ENCODE assay signal across 9 cellular contexts in genomic region chr6:7087066-7087465, GRCh38. TPM values are rescaled to one million over a fixed set of nuclear protein-coding genes. Genes with fewer than 3 reads are reported as not detected.
A peak's percentile ranks its signal among the peaks of the same experiment; 100 is the strongest.
DNase-seq lines count a peak whose midpoint lies in the region; ATAC-seq, FAIRE-seq and TF ChIP-seq lines count a peak whose summit lies in the region.
"Had no signal": no experiment of that assay in that cellular context is flagged by ENCODE, and none has a peak within 500 bp of the region (broad histone marks: within the 10 kb centered on the region; RNA-seq: fewer than 3 reads in every experiment).

No MANE protein-coding gene starts in this region.

- BruUV-seq in GM12878 (replicated peaks; lab: Mats Ljungman, UMichigan), result no TSS peak

- H3K14ac ChIP-seq in mesenchymal stem cell (ENCODE audit: low read length in 2 of 2), result no peak overlapping the region

- RAD21 ChIA-PET in GM12878 (lab: Charles Lee; ENCODE audit: unreplicated experiment), result interaction anchor here (0.7 to 4.6 kb wide), 33 partner anchors 9 to 500 kb away, joined by 3 to 28 read pairs (median 8); partner anchors contain the start of gene RREB1

- TF ChIP-seq EP300 in GM12878 (IDR thresholded peaks at IDR 0.05; ENCODE audit: borderline replicate concordance in 1 of 2, control insufficient read depth in 1 of 2, low read depth in 2 of 2, low read length in 2 of 2), result no peak

- CTCF ChIA-PET in GM12878 (lab: Yijun Ruan, JAX), result interaction anchor here (0.6 to 4.8 kb wide), 38 partner anchors 9 to 867 kb away, joined by 3 to 33 read pairs (median 4); no protein-coding TSS in a partner anchor

- POLR2A ChIA-PET in GM12878 (lab: Charles Lee), result interaction anchor here (0.6 to 1.8 kb wide), 10 partner anchors 13 to 498 kb away, joined by 3 to 7 read pairs (median 4); no protein-coding TSS in a partner anchor

- H2BK120ac ChIP-seq in mesenchymal stem cell (ENCODE audit: low read depth, low read length), result no peak overlapping the region

- H3K9ac ChIP-seq in HUES64 (ENCODE audit: low read depth, low read length), result no peak overlapping the region
- H3K9ac ChIP-seq in GM12878 (ENCODE audit: control insufficient read depth, insufficient read depth, low read length), result peak overlapping the region; percentile 52; the same call in 1 of the 2 replicates
- peak overlapping the region; percentile 83 for H3K9ac ChIP-seq in mesenchymal stem cell (ENCODE audit: low read length)

- FAIRE-seq in GM12878 (lab: Jason Lieb, UNC), result no peak

- H4K8ac ChIP-seq in mesenchymal stem cell (ENCODE audit: low read length), result no peak overlapping the region

- peaks cover 26% of the 10 kb centered on the region for H3K4me1 ChIP-seq in HUES64 (ENCODE audit: insufficient read depth, low read length)
- H3K4me1 ChIP-seq in GM12878 (ENCODE audit: control insufficient read depth, insufficient read depth, low read length), result peaks cover 18% of the 10 kb centered on the region
- peaks cover 4% of the 10 kb centered on the region for H3K4me1 ChIP-seq in mesenchymal stem cell (ENCODE audit: control insufficient read depth, insufficient read depth, low read depth, low read length)

- 0 out of 6 replicates have a peak, but pooled peaks of 1 of the 3 experiments have one; percentile 21 for TF ChIP-seq CTCF in GM12878 (IDR thresholded peaks at IDR 0.05 in 2 of 3, conservative IDR thresholded peaks at IDR 0.05 in 1 of 3; ENCODE audit: control insufficient read depth in 2 of 3, extremely low read depth in 1 of 3, insufficient read depth in 1 of 3, low read depth in 3 of 3, low read length in 3 of 3)

- SMC1A ChIA-PET in GM12878 (lab: Charles Lee; ENCODE audit: uncharacterized antibody, unreplicated experiment), result interaction anchor here (0.8 to 3.5 kb wide), 56 partner anchors 8 to 528 kb away, joined by 3 to 40 read pairs (median 6); partner anchors contain the start of gene RREB1

- H3K79me1 ChIP-seq in mesenchymal stem cell (replicated peaks; ENCODE audit: low read length, poor library complexity, severe bottlenecking), result no peaks in the 10 kb centered on the region

- H3K23ac ChIP-seq in mesenchymal stem cell (ENCODE audit: low read length in 2 of 2), result no peak overlapping the region

- H3K79me2 ChIP-seq in GM12878 (ENCODE audit: control insufficient read depth, insufficient read depth, low read length), result no peaks in the 10 kb centered on the region

- no peak overlapping the region for H2BK5ac ChIP-seq in mesenchymal stem cell (ENCODE audit: low read depth, low read length, poor library complexity, severe bottlenecking)

- peak overlapping the region in 1 of 2 experiments; percentile 22 for H3K18ac ChIP-seq in mesenchymal stem cell (ENCODE audit: low read depth in 1 of 2, low read length in 2 of 2)

- H4K91ac ChIP-seq in mesenchymal stem cell (ENCODE audit: low read length), result no peak overlapping the region

- H2BK12ac ChIP-seq in mesenchymal stem cell (ENCODE audit: low read length in 2 of 2), result no peak overlapping the region

- TF ChIP-seq POLR2A in GM12878 (IDR thresholded peaks at IDR 0.05; ENCODE audit: low read depth, low read length), result no peak

- H2AFZ ChIP-seq in GM12878 (ENCODE audit: control insufficient read depth, low read depth, low read length) (peak overlapping the region; percentile 43), mesenchymal stem cell (ENCODE audit: low read depth, low read length) (no peak overlapping the region)

- H3K36me3 ChIP-seq in HUES64 (ENCODE audit: insufficient read depth, low read length) (no peaks in the 10 kb centered on the region), GM12878 (ENCODE audit: control insufficient read depth in 2 of 2, insufficient read depth in 2 of 2, low read length in 1 of 2) (no peaks in the 10 kb centered on the region), mesenchymal stem cell (ENCODE audit: control insufficient read depth in 1 of 2, insufficient read depth in 2 of 2, low read depth in 1 of 2, low read length in 2 of 2) (no peaks in the 10 kb centered on the region)

- H3K4ac ChIP-seq in mesenchymal stem cell (ENCODE audit: low read depth in 1 of 2, low read length in 2 of 2), result no peak overlapping the region

- WGBS in HUES64, result 5% methylated on average over 3 of the region's 3 CpGs
- 19% methylated on average over 3 of the region's 3 CpGs for WGBS in GM12878 (ENCODE audit: insufficient coverage, insufficient replicate concordance, low lambda C conversion rate, missing lambda C conversion rate)
- WGBS in mesenchymal stem cell, result 73% methylated on average over 3 of the region's 3 CpGs

- no peak; the same call in 2 of the 3 replicates for ATAC-seq in GM12878
- ATAC-seq in HG03108 (IDR thresholded peaks at IDR 0.05; ENCODE audit: unreplicated experiment), result no peak

- no peak overlapping the region for H2AK5ac ChIP-seq in mesenchymal stem cell (ENCODE audit: low read length, severe bottlenecking)

- peaks cover 40% of the 10 kb centered on the region; the same call in 1 of the 2 replicates for H3K27me3 ChIP-seq in HUES64 (ENCODE audit: insufficient read depth, low read length)
- no peaks in the 10 kb centered on the region for H3K27me3 ChIP-seq in GM12878 (replicated peaks in 1 of 2; ENCODE audit: control insufficient read depth in 2 of 2, insufficient read depth in 2 of 2, low read length in 1 of 2)
- H3K27me3 ChIP-seq in mesenchymal stem cell (ENCODE audit: control insufficient read depth in 1 of 2, insufficient read depth in 1 of 2, low read length in 2 of 2), result no peaks in the 10 kb centered on the region

- DNase-seq in GM12878 (ENCODE audit: low read depth, low spot score) (no peak), mesenchymal stem cell (peak; percentile 33), NCI-H1436 (lab: John Stamatoyannopoulos, UW) (no peak), GOT3 (lab: John Stamatoyannopoulos, UW) (no peak), NCI-H1436 treated with DMSO at 0.1 percent for 48 hours (lab: John Stamatoyannopoulos, UW) (no peak)

- H3K27ac ChIP-seq in HUES64 (ENCODE audit: low read depth, low read length), result 0 out of 2 replicates have a peak overlapping the region, but pooled peaks have one; percentile 19
- H3K27ac ChIP-seq in GM12878 (ENCODE audit: control insufficient read depth, insufficient read depth), result peak overlapping the region; percentile 58
- H3K27ac ChIP-seq in mesenchymal stem cell (ENCODE audit: low read length, poor library complexity, severe bottlenecking), result no peak overlapping the region
- H3K27ac ChIP-seq: VCaP had no signal

- H2BK15ac ChIP-seq in mesenchymal stem cell (ENCODE audit: low read depth, poor library complexity, severe bottlenecking), result no peak overlapping the region

- H3K9me3 ChIP-seq in HUES64 (ENCODE audit: insufficient read depth, low read depth, low read length) (no peaks in the 10 kb centered on the region), GM12878 (replicated peaks; ENCODE audit: control insufficient read depth, insufficient read depth, low read length) (no peaks in the 10 kb centered on the region), mesenchymal stem cell (ENCODE audit: control insufficient read depth, low read length) (no peaks in the 10 kb centered on the region)

- in situ Hi-C loops in GM12878 (cut with MboI), result no loop called here

- H3K4me2 ChIP-seq in GM12878 (ENCODE audit: control insufficient read depth, insufficient read depth) (peak overlapping the region; percentile 91), mesenchymal stem cell (ENCODE audit: low read length, poor library complexity, severe bottlenecking) (peak overlapping the region; percentile 43)

- peak overlapping the region; percentile 65 for H3K4me3 ChIP-seq in GM08714 (ENCODE audit: low read length)
- 0 out of 2 replicates have a peak overlapping the region, but pooled peaks have one; percentile 3 for H3K4me3 ChIP-seq in HUES64 (ENCODE audit: low read length)
- peak overlapping the region; percentile 48 for H3K4me3 ChIP-seq in GM12878
- H3K4me3 ChIP-seq in mesenchymal stem cell (ENCODE audit: insufficient read depth in 1 of 2, low read depth in 1 of 2, low read length in 2 of 2), result peak overlapping the region in 1 of 2 experiments; percentile 74

- H4K20me1 ChIP-seq in GM12878 (ENCODE audit: control insufficient read depth, insufficient read depth), result no peaks in the 10 kb centered on the region

- intact Hi-C loops in GM12878 (cut with micrococcal nuclease; ENCODE audit: unreplicated experiment), result loop anchor here (2.0 to 5.0 kb wide), 3 partner anchors 156 to 410 kb away; no protein-coding TSS in a partner anchor

- TF ChIP-seq RAD21 in GM12878 (IDR thresholded peaks at IDR 0.05; ENCODE audit: insufficient read depth, low read depth, low read length), result peak; percentile 45

TF ChIP-seq in GM12878, 131 proteins besides CTCF, POLR2A, EP300 and RAD21:
- no peak for TF ChIP-seq USF2 (IDR thresholded peaks at IDR 0.05; ENCODE audit: borderline replicate concordance, low read depth, low read length)
- no peak for TF ChIP-seq HCFC1 (IDR thresholded peaks at IDR 0.05; ENCODE audit: low read length)

RNA-seq across cellular contexts. Expression of gene RREB1, which starts 20.7 kb away (rescaled TPM):
- polyA plus RNA-seq in HUES64 (2013, experiment 1 of 2), result 11.2 TPM
- 13.5 TPM for polyA plus RNA-seq in HUES64 (2013, experiment 2 of 2)
- 160 and 173 TPM in 2 replicates for total RNA-seq in GM12878 (2013; cell fraction: nucleolus; rRNA removed)
- total RNA-seq in GM12878 (2014; rRNA removed) (12.3 and 14.9 TPM in 2 replicates), GM12878 (2014; rRNA removed; fragmentation: Illumina TruSeq; extraction: Trizol) (12.4 and 12.5 TPM in 2 replicates), GM12878 (2021) (27.3 and 30.3 TPM in 2 replicates)
- 5.8 TPM for polyA plus RNA-seq in GM12878 (2011; ENCODE audit: low read depth)
- polyA plus RNA-seq in GM12878 (2011; rRNA removed) (2.9 and 3.1 TPM in 2 replicates), GM12878 (2014; fragmentation: Illumina TruSeq; extraction: Trizol) (4.4 and 7.2 TPM in 2 replicates), GM12878 (2014; fragmentation: Nextera tagmentation; extraction: Ambion mirVana) (1 to 10 TPM; 1.9 to 2.1 TPM), GM12878 (2014; rRNA removed) (9.3 and 11.3 TPM in 2 replicates), GM12878 (2016; fragmentation: Nextera tagmentation; extraction: Ambion mirVana) (1 to 10 TPM; 7.9 to 9.9 TPM)
- 2.9 and 4.9 TPM in 2 replicates for polyA plus RNA-seq in GM12878 (2011; cell fraction: cytosol; rRNA removed)
- polyA plus RNA-seq in GM12878 (2011; cell fraction: nucleus; rRNA removed), result 13.5 and 17.6 TPM in 2 replicates
- 11.1 and 11.2 TPM in 2 replicates for polyA plus RNA-seq in GM12878 (2012)
- 39.6 and 43.2 TPM in 2 replicates for polyA minus RNA-seq in GM12878 (2011; rRNA and poly(A)+ RNA removed)
- 10.9 and 14.4 TPM in 2 replicates for polyA minus RNA-seq in GM12878 (2011; cell fraction: cytosol; rRNA and poly(A)+ RNA removed)
- 39.0 and 65.1 TPM in 2 replicates for polyA minus RNA-seq in GM12878 (2011; cell fraction: nucleus; rRNA and poly(A)+ RNA removed)
- 12.3 TPM for polyA plus RNA-seq in mesenchymal stem cell (2013, experiment 1 of 2)
- polyA plus RNA-seq in mesenchymal stem cell (2013, experiment 2 of 2), result 11.2 TPM
